9 cellular contexts compared by ENCODE assay signal in the genomic region with DNA sequence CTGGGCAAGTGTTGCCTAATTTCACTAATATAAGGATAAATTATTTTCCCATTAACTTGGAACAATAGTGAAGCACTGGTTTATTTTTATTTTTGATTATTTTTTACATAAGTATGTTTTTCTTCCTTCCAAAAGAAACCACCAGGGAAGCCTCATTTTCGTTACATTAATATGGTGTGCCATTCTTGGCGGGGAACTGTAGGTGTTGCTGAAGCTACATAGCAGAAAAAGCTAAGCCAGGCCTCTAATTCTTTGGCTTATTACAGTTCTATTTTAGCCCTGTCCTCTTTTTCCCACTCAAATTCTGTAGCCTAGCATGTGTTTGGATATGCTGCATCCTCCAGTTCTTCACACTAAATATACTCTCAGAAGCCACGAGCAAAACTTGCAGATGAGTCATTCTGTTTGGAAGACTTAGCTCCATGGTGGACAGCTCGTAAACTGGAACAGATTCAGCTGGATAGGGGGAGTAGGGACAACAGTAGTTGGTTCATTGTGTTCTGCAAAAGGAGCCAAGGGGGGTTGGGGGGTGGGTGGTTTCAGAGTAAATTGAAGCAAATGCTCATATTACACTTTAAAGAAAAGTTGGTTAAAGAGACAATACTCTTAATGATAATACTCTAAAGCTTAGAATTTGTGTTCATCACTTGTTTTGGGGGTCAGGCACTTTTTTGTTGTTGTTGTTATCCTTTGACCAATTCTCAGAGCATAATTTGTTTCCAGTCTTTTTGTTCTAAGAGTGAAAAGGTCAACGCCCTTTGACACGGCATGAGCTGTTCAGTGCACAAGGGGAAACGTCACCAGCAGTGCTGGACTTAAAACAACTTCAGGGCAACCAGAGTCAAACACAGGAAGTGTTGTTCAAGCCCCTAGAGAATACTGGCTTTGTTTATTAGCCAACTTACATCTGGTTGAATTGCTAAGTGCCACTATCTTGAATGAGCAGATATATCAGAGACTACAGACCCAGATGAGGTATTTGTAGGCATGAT.
DNase-seq lines count a peak whose midpoint lies in the region; ATAC-seq, FAIRE-seq and TF ChIP-seq lines count a peak whose summit lies in the region.
"Had no signal": no experiment of that assay in that cellular context is flagged by ENCODE, and none has a peak within 500 bp of the region (broad histone marks: within the 10 kb centered on the region; RNA-seq: fewer than 3 reads in every experiment).

No MANE protein-coding gene starts in this region.

- no peak overlapping the region for H3K9ac ChIP-seq in HepG2 (ENCODE audit: insufficient read depth, low read depth, low read length)

- H3K79me2 ChIP-seq in HepG2 (ENCODE audit: insufficient read depth, low read length) = no peaks in the 10 kb centered on the region

- in situ Hi-C loops in HepG2 (cut with HindIII; ENCODE audit: extremely low pct_ligation_motif_present, low pct_unique_long_range_greater_than_20kb) (no loop called here), brain microvascular endothelial cell (cut with HindIII; ENCODE audit: low pct_ligation_motif_present, low sequenced_read_pairs) (no loop called here)

- no peak for TF ChIP-seq POLR2A in HepG2 (IDR thresholded peaks at IDR 0.05; ENCODE audit: insufficient read depth in 1 of 2, low read depth in 2 of 2, low read length in 2 of 2)

- TF ChIP-seq CTCF in HepG2 (CRISPR knock-in tag; IDR thresholded peaks at IDR 0.05) (peak; percentile 15; the same call in 1 of the 2 replicates), brain microvascular endothelial cell (IDR thresholded peaks at IDR 0.05; ENCODE audit: low read depth, low read length, missing control alignments) (no peak)

- intact Hi-C loops in HepG2 (cut with micrococcal nuclease; ENCODE audit: unreplicated experiment) = no loop called here

- H4K20me1 ChIP-seq in HepG2 (ENCODE audit: insufficient read depth, low read length) = no peaks in the 10 kb centered on the region

- H2AFZ ChIP-seq in HepG2 (ENCODE audit: low read length) = no peak overlapping the region

- H3K27me3 ChIP-seq in HepG2 (ENCODE audit: control insufficient read depth in 1 of 2, insufficient read depth in 2 of 2, low read length in 2 of 2) (no peaks in the 10 kb centered on the region), brain microvascular endothelial cell (replicated peaks) (no peaks in the 10 kb centered on the region)

- H3K36me3 ChIP-seq in HepG2 (replicated peaks in 1 of 2; ENCODE audit: control insufficient read depth in 1 of 2, insufficient read depth in 2 of 2, low read length in 2 of 2) (no peaks in the 10 kb centered on the region), brain microvascular endothelial cell (replicated peaks) (no peaks in the 10 kb centered on the region)

- DNase-seq in C1 segment of cervical spinal cord (lab: John Stamatoyannopoulos, UW) (peak in 12 of 14 donors; percentile 1 to 73 (median 34)), anterior cingulate cortex (lab: John Stamatoyannopoulos, UW) (peak in 47 of 58 donors; percentile 2 to 87 (median 40)), HepG2 (ENCODE audit: low spot score) (peak; percentile 5), NOMO-1 treated with DMSO at 0.1 percent for 48 hours (lab: John Stamatoyannopoulos, UW; ENCODE audit: unreplicated experiment) (no peak), brain microvascular endothelial cell (no peak), NCI-H748 treated with DMSO at 0.1 percent for 48 hours (lab: John Stamatoyannopoulos, UW) (no peak)
- DNase-seq: left colon had no signal

- H3K27ac ChIP-seq in HepG2 (ENCODE audit: extremely low read length, insufficient read depth, low read length) = no peak overlapping the region
- H3K27ac ChIP-seq in brain microvascular endothelial cell = no peak overlapping the region

- no peak overlapping the region for H3K4me2 ChIP-seq in HepG2 (ENCODE audit: low read depth, low read length)

- ATAC-seq in HG02588 (IDR thresholded peaks at IDR 0.05; ENCODE audit: unreplicated experiment) = peak; percentile 50
- peak; percentile 42; the same call in 1 of the 3 replicates for ATAC-seq in HepG2
- ATAC-seq in GM21367 (IDR thresholded peaks at IDR 0.05; ENCODE audit: unreplicated experiment) = no peak
- ATAC-seq: left colon had no signal

- BruUV-seq in HepG2 (replicated peaks; lab: Mats Ljungman, UMichigan) = no TSS peak

- CTCF ChIA-PET in HepG2 (lab: Yijun Ruan, JAX; ENCODE audit: low intra/inter-chr PET ratio, low total read pairs) = no interaction called here

- H3K9me3 ChIP-seq in HepG2 (ENCODE audit: low read length) = no peaks in the 10 kb centered on the region

- FAIRE-seq in HepG2 (lab: Jason Lieb, UNC) = no peak

- POLR2A ChIA-PET in HepG2 (lab: Yijun Ruan, JAX) = no interaction called here

- TF ChIP-seq EP300 in HepG2 (IDR thresholded peaks at IDR 0.05; ENCODE audit: low read depth in 2 of 2, low read length in 2 of 2) = no peak
- no peak for TF ChIP-seq EP300 in HepG2 (CRISPR knock-in tag; IDR thresholded peaks at IDR 0.05; ENCODE audit: borderline replicate concordance)

- 5% methylated on average over 7 of the region's 7 CpGs for WGBS in HepG2 (ENCODE audit: low lambda C conversion rate)

- no peaks in the 10 kb centered on the region; the same call in 1 of the 2 replicates for H3K4me1 ChIP-seq in HepG2 (ENCODE audit: insufficient read depth, low read length)

- H3K4me3 ChIP-seq in HepG2 (replicated peaks in 1 of 3; ENCODE audit: insufficient read depth in 1 of 3, low read depth in 2 of 3, low read length in 3 of 3) (no peak overlapping the region), brain microvascular endothelial cell (ENCODE audit: low read depth, low read length) (no peak overlapping the region)

- TF ChIP-seq RAD21 in HepG2 (CRISPR knock-in tag; IDR thresholded peaks at IDR 0.05) = no peak

TF ChIP-seq in HepG2, 621 proteins besides CTCF, POLR2A, EP300 and RAD21:
- TF ChIP-seq ZNF232 (CRISPR knock-in tag; IDR thresholded peaks at IDR 0.05; ENCODE audit: borderline replicate concordance) (no peak), NR2F6 (IDR thresholded peaks at IDR 0.05) (peak; percentile 33; the same call in 1 of the 2 replicates), NR2F6 (CRISPR knock-in tag; IDR thresholded peaks at IDR 0.05) (no peak)

Comparison
In these comparisons a context has a peak if more than half of its experiments do, and no peak if none do; other contexts are left out.
1. DNase-seq: peak in C1 segment of cervical spinal cord (12 of 14), anterior cingulate cortex (47 of 58) and HepG2 (single experiment); none in NOMO-1 treated with DMSO at 0.1 percent for 48 hours (single experiment), brain microvascular endothelial cell (single experiment) and NCI-H748 treated with DMSO at 0.1 percent for 48 hours (single experiment).